8 cellular contexts compared by ENCODE assay signal in genomic region chr6:139474145-139475108, GRCh38.
DNase-seq lines count a peak whose midpoint lies in the region; ATAC-seq, FAIRE-seq and TF ChIP-seq lines count a peak whose summit lies in the region.
"Had no signal": no experiment of that assay in that cellular context is flagged by ENCODE, and none has a peak within 500 bp of the region (broad histone marks: within the 10 kb centered on the region; RNA-seq: fewer than 3 reads in every experiment).

No MANE protein-coding gene starts in this region.

- no peaks in the 10 kb centered on the region for H4K20me1 ChIP-seq in keratinocyte (ENCODE audit: control insufficient read depth, extremely low read depth, insufficient read depth, low read length)

- H3K9me3 ChIP-seq in HUES6 (ENCODE audit: control insufficient read depth, insufficient read depth, low read depth, low read length) (no peaks in the 10 kb centered on the region), keratinocyte (ENCODE audit: control insufficient read depth, low read depth, low read length) (no peaks in the 10 kb centered on the region), upper lobe of right lung (no peaks in the 10 kb centered on the region)
- H3K9me3 ChIP-seq: SJSA1 had no signal

- H3K27ac ChIP-seq in HUES6 (ENCODE audit: low read depth, low read length) (peak overlapping the region; percentile 40; the same call in 1 of the 2 replicates), keratinocyte (ENCODE audit: control insufficient read depth, insufficient read depth, low read length) (no peak overlapping the region), upper lobe of right lung (peak overlapping the region; percentile 45)
- H3K27ac ChIP-seq: SJSA1 had no signal

- dilution Hi-C loops in keratinocyte (cut with MboI; ENCODE audit: extremely low pct_ligation_motif_present, low sequenced_read_pairs): no loop called here

- peak overlapping the region; percentile 97 for H3K27ac Mint-ChIP-seq in WTC11

- H3K9ac ChIP-seq in HUES6 (ENCODE audit: low read length): peak overlapping the region; percentile 39
- H3K9ac ChIP-seq in keratinocyte (ENCODE audit: control insufficient read depth, extremely low read depth, insufficient read depth, low read length): no peak overlapping the region

- H3K27me3 ChIP-seq in HUES6 (ENCODE audit: control insufficient read depth, insufficient read depth, low read length): no peaks in the 10 kb centered on the region
- no peaks in the 10 kb centered on the region for H3K27me3 ChIP-seq in keratinocyte (ENCODE audit: control insufficient read depth, extremely low read depth, insufficient read depth, low read length)
- no peaks in the 10 kb centered on the region for H3K27me3 ChIP-seq in upper lobe of right lung
- H3K27me3 ChIP-seq: SJSA1 had no signal

- intact Hi-C loops in upper lobe of right lung (cut with DNase I) (no loop called here), posterior vena cava (cut with DNase I) (no loop called here)

- H3K4me1 ChIP-seq in HUES6 (ENCODE audit: control insufficient read depth, insufficient read depth, low read length): peaks cover 63% of the 10 kb centered on the region
- H3K4me1 ChIP-seq in keratinocyte (ENCODE audit: control insufficient read depth, extremely low read depth, insufficient read depth, low read length): peaks cover 19% of the 10 kb centered on the region
- H3K4me1 ChIP-seq in upper lobe of right lung: peaks cover 28% of the 10 kb centered on the region

- H3K36me3 Mint-ChIP-seq in WTC11: no peaks in the 10 kb centered on the region

- H3K4me1 Mint-ChIP-seq in WTC11: peaks cover 66% of the 10 kb centered on the region

- H3K79me2 ChIP-seq in keratinocyte (ENCODE audit: control insufficient read depth, insufficient read depth, low read length): no peaks in the 10 kb centered on the region

- peak overlapping the region; percentile 17; the same call in 1 of the 2 replicates for H3K4me3 ChIP-seq in HUES6 (ENCODE audit: low read depth, low read length)
- no peak overlapping the region for H3K4me3 ChIP-seq in keratinocyte (ENCODE audit: control insufficient read depth in 2 of 3, extremely low read depth in 1 of 3, insufficient read depth in 2 of 3, low read depth in 1 of 3, low read length in 3 of 3)
- H3K4me3 ChIP-seq in upper lobe of right lung: peak overlapping the region; percentile 25
- H3K4me3 ChIP-seq: SJSA1 had no signal

- ATAC-seq in GM19463 (IDR thresholded peaks at IDR 0.05; ENCODE audit: unreplicated experiment) (peak; percentile 49), WTC11 (peak; percentile 46), upper lobe of right lung (peak; percentile 61)

- CTCF ChIA-PET in WTC11 (lab: Charles Lee): interaction anchor here (0.5 to 1.3 kb wide), 4 partner anchors 75 to 414 kb away, joined by 3 to 5 read pairs (median 3); no protein-coding TSS in a partner anchor

- POLR2A ChIA-PET in WTC11 (lab: Charles Lee): interaction anchor here (0.6 to 4.2 kb wide), 3 partner anchors 99 to 969 kb away, joined by 3 to 27 read pairs (median 4); partner anchors contain the start of gene CITED2

- H2AFZ ChIP-seq in keratinocyte (ENCODE audit: control insufficient read depth, low read length): peak overlapping the region; percentile 64

- H3K27me3 Mint-ChIP-seq in WTC11 (ENCODE audit: low read depth): no peaks in the 10 kb centered on the region

- no peaks in the 10 kb centered on the region for H3K9me3 Mint-ChIP-seq in WTC11

- H3K36me3 ChIP-seq in HUES6 (ENCODE audit: control insufficient read depth, insufficient read depth, low read length) (no peaks in the 10 kb centered on the region), keratinocyte (ENCODE audit: control insufficient read depth in 2 of 2, extremely low read depth in 1 of 2, insufficient read depth in 2 of 2, low read length in 2 of 2) (no peaks in the 10 kb centered on the region), upper lobe of right lung (no peaks in the 10 kb centered on the region)
- H3K36me3 ChIP-seq: SJSA1 had no signal

- H3K9me1 ChIP-seq in keratinocyte (ENCODE audit: control insufficient read depth, extremely low read depth, insufficient read depth, low read length): no peaks in the 10 kb centered on the region

- peak overlapping the region; percentile 53 for H3K4me3 Mint-ChIP-seq in WTC11

- peak overlapping the region; percentile 59 for H3K4me2 ChIP-seq in keratinocyte (ENCODE audit: control insufficient read depth, extremely low read depth, insufficient read depth, low read depth, low read length)

- FAIRE-seq in keratinocyte (lab: Jason Lieb, UNC): peak; percentile 49

- no peak for TF ChIP-seq CTCF in WTC11 (IDR thresholded peaks at IDR 0.05)
- no peak for TF ChIP-seq CTCF in keratinocyte (optimal IDR thresholded peaks at IDR 0.05 in 1 of 3, IDR thresholded peaks at IDR 0.05 in 1 of 3, conservative IDR thresholded peaks at IDR 0.05 in 1 of 3; ENCODE audit: extremely low read depth in 1 of 3, insufficient read depth in 2 of 3, low read length in 3 of 3)
- no peak for TF ChIP-seq CTCF in upper lobe of right lung (IDR thresholded peaks at IDR 0.05)

- DNase-seq in WTC11 (ENCODE audit: low spot score): no peak
- DNase-seq in keratinocyte (ENCODE audit: low read depth, low spot score): no peak
- no peak for DNase-seq in upper lobe of right lung
- DNase-seq in posterior vena cava (ENCODE audit: low spot score): no peak
- DNase-seq in activated naive CD4-positive, alpha-beta T cell treated with Interleukin-2 at 50 U/mL for 16 hours: no peak

TF ChIP-seq in WTC11, 78 proteins besides CTCF, POLR2A, EP300 and RAD21:
- TF ChIP-seq SP1 (CRISPR knock-in tag; conservative IDR thresholded peaks at IDR 0.05) (peak; percentile 18; the same call in 1 of the 2 replicates), TEAD1 (CRISPR knock-in tag; IDR thresholded peaks at IDR 0.05) (no peak)

Comparison
In these comparisons a context has a peak if more than half of its experiments do, and no peak if none do; other contexts are left out.
1. H3K4me3 ChIP-seq: peak in HUES6 (single experiment) and upper lobe of right lung (single experiment); none in keratinocyte (0 of 3).
2. Peak in every context shown above with its lines, with median percentiles within 50 percentile points of each other: ATAC-seq.